ENCODE assay signal across 16 cellular contexts in genomic region chr7:101869901-101870290, GRCh38. TPM values are rescaled to one million over a fixed set of nuclear protein-coding genes. Genes with fewer than 3 reads are reported as not detected.
DNase-seq lines count a peak whose midpoint lies in the region; ATAC-seq and TF ChIP-seq lines count a peak whose summit lies in the region.
"Had no signal": no experiment of that assay in that cellular context is flagged by ENCODE, and none has a peak within 500 bp of the region (broad histone marks: within the 10 kb centered on the region; RNA-seq: fewer than 3 reads in every experiment).

No MANE protein-coding gene starts in this region.

- H3K79me1 ChIP-seq in trophoblast cell (ENCODE audit: low read length): peaks cover 14% of the 10 kb centered on the region

- H2BK12ac ChIP-seq in trophoblast cell (ENCODE audit: low read length): peak overlapping the region; percentile 62

- H3K9ac ChIP-seq in Karpas-422 (ENCODE audit: low read length): peak overlapping the region; percentile 76
- H3K9ac ChIP-seq in trophoblast cell (ENCODE audit: low read length): no peak overlapping the region

- H3K9me3 ChIP-seq in Karpas-422 (ENCODE audit: low read length) (no peaks in the 10 kb centered on the region), esophagus (ENCODE audit: control insufficient read depth in 2 of 2, insufficient read depth in 1 of 2, low read depth in 1 of 2, low read length in 1 of 2) (no peaks in the 10 kb centered on the region), trophoblast cell (ENCODE audit: insufficient read depth, low read depth, low read length) (peaks cover 2% of the 10 kb centered on the region), body of pancreas (no peaks in the 10 kb centered on the region)
- H3K9me3 ChIP-seq: left ventricle myocardium inferior, vagina had no signal

- H4K91ac ChIP-seq in trophoblast cell (ENCODE audit: low read depth, low read length): peak overlapping the region; percentile 78

- WGBS in esophagus, 2 donors: 70 to 78% methylated on average over 7 of the region's 7 CpGs
- no CpG with 5 or more reads among the region's 7 CpGs for WGBS in trophoblast cell (ENCODE audit: extremely low coverage, insufficient coverage, insufficient read length)
- 82 to 88% methylated on average over 7 of the region's 7 CpGs for WGBS in body of pancreas, 2 donors

- H3K79me2 ChIP-seq in Karpas-422 (ENCODE audit: low read length) (peaks cover 87% of the 10 kb centered on the region), trophoblast cell (ENCODE audit: control insufficient read depth, insufficient read depth, low read length, poor library complexity) (peaks cover 13% of the 10 kb centered on the region)

- no peak for ATAC-seq in GM18511 (IDR thresholded peaks at IDR 0.05; ENCODE audit: unreplicated experiment)
- ATAC-seq in body of pancreas: no peak

- H3K14ac ChIP-seq in trophoblast cell (ENCODE audit: low read length): peak overlapping the region; percentile 83

- TF ChIP-seq CTCF in C4-2B (conservative IDR thresholded peaks at IDR 0.05) (no peak), body of pancreas (IDR thresholded peaks at IDR 0.05) (no peak)

- H3K4me2 ChIP-seq in Karpas-422 (ENCODE audit: low read depth, low read length, poor library complexity, severe bottlenecking) (peak overlapping the region; percentile 63), trophoblast cell (ENCODE audit: low read length) (peak overlapping the region; percentile 16)

- H4K12ac ChIP-seq in trophoblast cell (ENCODE audit: low read depth, low read length): peak overlapping the region; percentile 12

- H2BK5ac ChIP-seq in trophoblast cell (ENCODE audit: low read depth, low read length, poor library complexity): peak overlapping the region; percentile 70

- peaks cover 95% of the 10 kb centered on the region for H3K4me1 ChIP-seq in Karpas-422 (ENCODE audit: low read length)
- H3K4me1 ChIP-seq in esophagus (ENCODE audit: control insufficient read depth in 2 of 2, insufficient read depth in 2 of 2, low read length in 1 of 2): peaks cover 8 to 9% of the 10 kb centered on the region in 2 donors
- peaks cover 25 to 37% of the 10 kb centered on the region in 2 experiments for H3K4me1 ChIP-seq in trophoblast cell (ENCODE audit: control insufficient read depth in 1 of 2, insufficient read depth in 2 of 2, low read length in 2 of 2)
- H3K4me1 ChIP-seq in body of pancreas: peaks cover 24% of the 10 kb centered on the region

- H3K27me3 ChIP-seq in Karpas-422 (ENCODE audit: low read length): no peaks in the 10 kb centered on the region
- H3K27me3 ChIP-seq in esophagus (ENCODE audit: control insufficient read depth in 1 of 2, insufficient read depth in 2 of 2, low read length in 2 of 2): no peaks in the 10 kb centered on the region
- H3K27me3 ChIP-seq in trophoblast cell (ENCODE audit: insufficient read depth, low read length): no peaks in the 10 kb centered on the region
- no peaks in the 10 kb centered on the region for H3K27me3 ChIP-seq in body of pancreas
- H3K27me3 ChIP-seq: vagina had no signal

- peak overlapping the region; percentile 64 for H2BK120ac ChIP-seq in trophoblast cell (ENCODE audit: insufficient read depth, low read length, poor library complexity)

- H3K36me3 ChIP-seq in Karpas-422 (ENCODE audit: insufficient read depth, low read length): peaks cover 16% of the 10 kb centered on the region; the same call in 1 of the 2 replicates
- H3K36me3 ChIP-seq in esophagus (ENCODE audit: control insufficient read depth in 2 of 2, insufficient read depth in 2 of 2, low read length in 1 of 2): no peaks in the 10 kb centered on the region
- H3K36me3 ChIP-seq in trophoblast cell (ENCODE audit: control insufficient read depth in 1 of 2, insufficient read depth in 2 of 2, low read length in 2 of 2): no peaks in the 10 kb centered on the region
- H3K36me3 ChIP-seq in body of pancreas (replicated peaks in 1 of 2; ENCODE audit: insufficient read depth in 1 of 2, low read depth in 2 of 2): no peaks in the 10 kb centered on the region
- H3K36me3 ChIP-seq: left ventricle myocardium inferior, vagina had no signal

- H2AFZ ChIP-seq in Karpas-422 (ENCODE audit: low read length) (no peak overlapping the region), trophoblast cell (ENCODE audit: insufficient read depth, low read length, poor library complexity) (peak overlapping the region; percentile 21)

- intact Hi-C loops in body of pancreas (cut with DNase I): loop anchor here (10.0 kb wide), 1 partner anchor 45 kb away; no protein-coding TSS in a partner anchor

- H3K9me2 ChIP-seq in Karpas-422 (replicated peaks; ENCODE audit: insufficient read depth, low read length): no peaks in the 10 kb centered on the region

- H4K8ac ChIP-seq in trophoblast cell (ENCODE audit: low read depth, low read length): peak overlapping the region; percentile 42

- DNase-seq in Karpas-422 (peak; percentile 93), trophoblast cell (no peak), COLO668 (lab: John Stamatoyannopoulos, UW; ENCODE audit: unreplicated experiment) (no peak), hepatic stellate cell (ENCODE audit: low spot score) (no peak), body of pancreas (no peak)
- DNase-seq: activated CD4-positive, alpha-beta T cell treated with anti-CD3 and anti-CD28 coated beads for 1 hour; amygdala; effector CD8-positive, alpha-beta T cell; left ventricle myocardium inferior; NCI-H2227 treated with DMSO at 0.1 percent for 48 hours; nucleus accumbens; SW 1271 had no signal

- peak overlapping the region; percentile 89 for H3K18ac ChIP-seq in trophoblast cell (ENCODE audit: low read length)

- H3K27ac ChIP-seq in C4-2B (peak overlapping the region; percentile 45), Karpas-422 (ENCODE audit: low read length) (peak overlapping the region; percentile 100), esophagus (ENCODE audit: low read depth in 2 of 2, low read length in 1 of 2) (peak overlapping the region; percentile 12 to 36), trophoblast cell (ENCODE audit: low read depth, low read length) (peak overlapping the region; percentile 91), body of pancreas (peak overlapping the region in 2 of 4 donors; percentile 7 to 50)
- H3K27ac ChIP-seq: vagina had no signal

- H3K4ac ChIP-seq in trophoblast cell (ENCODE audit: low read depth, low read length): peak overlapping the region; percentile 16

- TF ChIP-seq POLR2A in body of pancreas (IDR thresholded peaks at IDR 0.05): no peak

- no peaks in the 10 kb centered on the region for H4K20me1 ChIP-seq in Karpas-422 (ENCODE audit: insufficient read depth, low read depth, low read length)

- H2AK5ac ChIP-seq in trophoblast cell (ENCODE audit: low read length): peak overlapping the region; percentile 89

- H3K4me3 ChIP-seq in Karpas-422 (ENCODE audit: low read length) (peak overlapping the region; percentile 33), esophagus (ENCODE audit: low read depth in 1 of 2, low read length in 2 of 2) (no peak overlapping the region), trophoblast cell (ENCODE audit: low read depth, low read length) (no peak overlapping the region), body of pancreas (no peak overlapping the region)
- H3K4me3 ChIP-seq: left ventricle myocardium inferior, vagina had no signal

- H3K23ac ChIP-seq in trophoblast cell (ENCODE audit: low read length): no peak overlapping the region

RNA-seq across cellular contexts. Expression of gene CUX1, which starts 52.5 kb away (rescaled TPM):
- 92.4 and 109 TPM in 2 replicates for total RNA-seq in Karpas-422 (2014; rRNA removed; shearing (Covaris generic); ENCODE audit: low replicate concordance)
- polyA plus RNA-seq in esophagus: 10 to 100 TPM; 19.6 to 21.7 TPM
- polyA plus RNA-seq in trophoblast cell (2013): 39.0 and 43.1 TPM in 2 replicates
- 10 to 100 TPM; 42.0 to 47.5 TPM for total RNA-seq in body of pancreas
